In the genomic region with DNA sequence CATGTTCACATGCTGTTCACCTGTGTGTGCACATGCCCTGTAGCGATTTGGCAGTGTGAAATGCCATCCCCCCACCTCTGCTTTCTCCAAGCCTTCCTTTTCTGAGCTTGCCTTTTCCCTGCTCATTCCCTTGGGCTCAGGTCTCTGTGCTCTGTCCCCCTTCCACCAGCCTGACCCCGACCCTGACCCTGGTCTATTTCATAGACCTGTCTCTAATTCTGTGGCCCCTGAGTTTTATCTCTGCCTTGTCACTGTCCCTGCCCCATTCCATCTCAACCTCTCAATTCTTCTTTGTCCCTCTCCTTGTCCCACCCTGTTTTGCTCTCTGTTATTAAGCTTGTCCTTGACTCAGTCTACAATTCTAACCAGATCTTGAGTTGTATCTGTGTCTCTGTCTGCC, we compare ENCODE assay signal across 6 cellular contexts. TPM values are rescaled to one million over a fixed set of nuclear protein-coding genes. Genes with fewer than 3 reads are reported as not detected.
DNase-seq lines count a peak whose midpoint lies in the region; ATAC-seq and TF ChIP-seq lines count a peak whose summit lies in the region.

No MANE protein-coding gene starts in this region.

- peak overlapping the region; percentile 95 for H3K27ac ChIP-seq in left ventricle myocardium inferior (replicated peaks)
- H3K27ac ChIP-seq in iPS-18a (ENCODE audit: low read length), result peak overlapping the region; percentile 66
- peak overlapping the region; percentile 81 for H3K27ac ChIP-seq in upper lobe of right lung

- H3K27me3 ChIP-seq in left ventricle myocardium inferior (ENCODE audit: low read depth) (no peaks in the 10 kb centered on the region), iPS-18a (ENCODE audit: control insufficient read depth, insufficient read depth, low read length) (no peaks in the 10 kb centered on the region), upper lobe of right lung (no peaks in the 10 kb centered on the region)

- H3K36me3 ChIP-seq in left ventricle myocardium inferior (peaks cover 16% of the 10 kb centered on the region), iPS-18a (ENCODE audit: control insufficient read depth, low read depth, low read length) (peaks cover 13% of the 10 kb centered on the region), upper lobe of right lung (peaks cover 6% of the 10 kb centered on the region)

- DNase-seq in left ventricle myocardium inferior (no peak), Right ventricle myocardium superior (no peak), upper lobe of right lung (no peak), NCI-H2081 treated with DMSO at 0.1 percent for 48 hours (lab: John Stamatoyannopoulos, UW) (no peak), NCI-H774 (lab: John Stamatoyannopoulos, UW) (no peak)

- TF ChIP-seq CTCF in left ventricle myocardium inferior (IDR thresholded peaks at IDR 0.05; ENCODE audit: borderline replicate concordance) (no peak), upper lobe of right lung (IDR thresholded peaks at IDR 0.05) (no peak)

- H3K9ac ChIP-seq in iPS-18a (ENCODE audit: low read length), result peak overlapping the region; percentile 71

- no peak for ATAC-seq in Right ventricle myocardium superior (ENCODE audit: poor library complexity)
- ATAC-seq in upper lobe of right lung, result no peak

- intact Hi-C loops in left ventricle myocardium inferior (cut with micrococcal nuclease) (no loop called here), Right ventricle myocardium superior (cut with DNase I) (no loop called here), upper lobe of right lung (cut with DNase I) (no loop called here)

- H3K4me3 ChIP-seq in left ventricle myocardium inferior, result peak overlapping the region; percentile 75
- peak overlapping the region; percentile 64 for H3K4me3 ChIP-seq in iPS-18a (ENCODE audit: low read length)
- H3K4me3 ChIP-seq in upper lobe of right lung, result peak overlapping the region; percentile 56

- H3K9me3 ChIP-seq in left ventricle myocardium inferior (replicated peaks) (no peaks in the 10 kb centered on the region), iPS-18a (ENCODE audit: control insufficient read depth, low read depth, low read length) (no peaks in the 10 kb centered on the region), upper lobe of right lung (no peaks in the 10 kb centered on the region)

- H3K4me1 ChIP-seq in left ventricle myocardium inferior, result peaks cover 76% of the 10 kb centered on the region
- H3K4me1 ChIP-seq in iPS-18a (ENCODE audit: control insufficient read depth, low read depth, low read length), result peaks cover 25% of the 10 kb centered on the region
- H3K4me1 ChIP-seq in upper lobe of right lung, result peaks cover 26% of the 10 kb centered on the region

RNA-seq across cellular contexts. Expression of a gene that starts 0.7 kb away (rescaled TPM):
- total RNA-seq in left ventricle myocardium inferior (15.2 TPM), Right ventricle myocardium superior (12.5 TPM), upper lobe of right lung (42.4 TPM)

RNA-seq across cellular contexts. Expression of a gene that starts 30.1 kb away (rescaled TPM):
- total RNA-seq in left ventricle myocardium inferior (4.7 TPM), Right ventricle myocardium superior (2.6 TPM), upper lobe of right lung (13.6 TPM)

RNA-seq across cellular contexts. Expression of a gene that starts 44.5 kb away (rescaled TPM):
- total RNA-seq in left ventricle myocardium inferior, result 1.0 TPM
- total RNA-seq in Right ventricle myocardium superior, result 0.86 TPM
- total RNA-seq in upper lobe of right lung, result 6.1 TPM

RNA-seq across cellular contexts. Expression of a gene that starts 44.6 kb away (rescaled TPM):
- total RNA-seq in left ventricle myocardium inferior (27.4 TPM), Right ventricle myocardium superior (29.1 TPM), upper lobe of right lung (42.1 TPM)
